13 cellular contexts compared by ENCODE assay signal in genomic region chr4:1463088-1463926, GRCh38. TPM values are rescaled to one million over a fixed set of nuclear protein-coding genes. Genes with fewer than 3 reads are reported as not detected.
A peak's percentile ranks its signal among the peaks of the same experiment; 100 is the strongest.
DNase-seq lines count a peak whose midpoint lies in the region; ATAC-seq and TF ChIP-seq lines count a peak whose summit lies in the region.
"Had no signal": no experiment of that assay in that cellular context is flagged by ENCODE, and none has a peak within 500 bp of the region (broad histone marks: within the 10 kb centered on the region; RNA-seq: fewer than 3 reads in every experiment).

No MANE protein-coding gene starts in this region.

- no peaks in the 10 kb centered on the region for H3K27me3 ChIP-seq in right atrium auricular region
- H3K27me3 ChIP-seq in lower lobe of right lung (ENCODE audit: low read depth) = peaks cover 70% of the 10 kb centered on the region
- H3K27me3 ChIP-seq in esophagus muscularis mucosa = peaks cover 0 to 84% (median 5%) of the 10 kb centered on the region in 4 donors
- H3K27me3 ChIP-seq in body of pancreas = no peaks in the 10 kb centered on the region

- DNase-seq in Right ventricle myocardium inferior (ENCODE audit: missing footprints) (peak; percentile 53), right atrium auricular region (ENCODE audit: low spot score) (no peak), dermis blood vessel endothelial cell (peak; percentile 17), lower lobe of right lung (peak; percentile 32), ureter (ENCODE audit: low spot score) (peak; percentile 38), esophagus muscularis mucosa (ENCODE audit: extremely low spot score) (no peak), body of pancreas (no peak)
- DNase-seq: amygdala, DMS79 treated with DMSO at 0.1 percent for 48 hours, NCI-H187 treated with DMSO at 0.1 percent for 48 hours, transverse colon had no signal

- H3K36me3 ChIP-seq in right atrium auricular region (no peaks in the 10 kb centered on the region), lower lobe of right lung (no peaks in the 10 kb centered on the region), esophagus muscularis mucosa (no peaks in the 10 kb centered on the region), body of pancreas (replicated peaks in 1 of 2; ENCODE audit: insufficient read depth in 1 of 2, low read depth in 2 of 2) (no peaks in the 10 kb centered on the region)
- H3K36me3 ChIP-seq: transverse colon had no signal

- H3K9me3 ChIP-seq in right atrium auricular region (no peaks in the 10 kb centered on the region), lower lobe of right lung (no peaks in the 10 kb centered on the region), esophagus muscularis mucosa (no peaks in the 10 kb centered on the region), body of pancreas (no peaks in the 10 kb centered on the region)
- H3K9me3 ChIP-seq: transverse colon had no signal

- no peak for TF ChIP-seq CTCF in right atrium auricular region (IDR thresholded peaks at IDR 0.05)
- no peak for TF ChIP-seq CTCF in lower lobe of right lung (IDR thresholded peaks at IDR 0.05)
- TF ChIP-seq CTCF in esophagus muscularis mucosa (IDR thresholded peaks at IDR 0.05) = no peak
- no peak for TF ChIP-seq CTCF in body of pancreas (IDR thresholded peaks at IDR 0.05)

- intact Hi-C loops in Right ventricle myocardium inferior (cut with DNase I) (no loop called here), lower lobe of right lung (cut with DNase I) (no loop called here), esophagus muscularis mucosa (cut with DNase I) (no loop called here), body of pancreas (cut with DNase I) (no loop called here)

- TF ChIP-seq EP300 in esophagus muscularis mucosa (IDR thresholded peaks at IDR 0.05) = no peak

- no peak overlapping the region for H3K27ac ChIP-seq in right atrium auricular region
- H3K27ac ChIP-seq in lower lobe of right lung = no peak overlapping the region
- no peak overlapping the region for H3K27ac ChIP-seq in esophagus muscularis mucosa (replicated peaks in 1 of 4)
- no peak overlapping the region for H3K27ac ChIP-seq in body of pancreas
- H3K27ac ChIP-seq: transverse colon had no signal

- H3K4me1 ChIP-seq in right atrium auricular region = no peaks in the 10 kb centered on the region
- no peaks in the 10 kb centered on the region for H3K4me1 ChIP-seq in lower lobe of right lung
- no peaks in the 10 kb centered on the region for H3K4me1 ChIP-seq in esophagus muscularis mucosa
- H3K4me1 ChIP-seq in body of pancreas = no peaks in the 10 kb centered on the region
- H3K4me1 ChIP-seq: transverse colon had no signal

- ATAC-seq in Right ventricle myocardium inferior = no peak
- ATAC-seq in lower lobe of right lung = no peak
- ATAC-seq in GM21529 (IDR thresholded peaks at IDR 0.05; ENCODE audit: unreplicated experiment) = no peak
- ATAC-seq in body of pancreas = no peak
- ATAC-seq: WTC11 had no signal

- no peak for TF ChIP-seq POLR2A in esophagus muscularis mucosa (IDR thresholded peaks at IDR 0.05; ENCODE audit: low read depth)
- no peak for TF ChIP-seq POLR2A in body of pancreas (IDR thresholded peaks at IDR 0.05)

- 41% methylated on average over 16 of the region's 30 CpGs for WGBS in esophagus muscularis mucosa
- WGBS in body of pancreas, 2 donors = 37 to 45% methylated on average over 6 to 27 of the region's 30 CpGs

- H3K4me3 ChIP-seq in right atrium auricular region (no peak overlapping the region), lower lobe of right lung (no peak overlapping the region), esophagus muscularis mucosa (no peak overlapping the region), body of pancreas (no peak overlapping the region)
- H3K4me3 ChIP-seq: transverse colon had no signal

RNA-seq across cellular contexts. Expression of gene NKX1-1, which starts 57.1 kb away (rescaled TPM):
- not detected for total RNA-seq in Right ventricle myocardium inferior
- not detected for total RNA-seq in right atrium auricular region
- not detected in 2 replicates for total RNA-seq in dermis blood vessel endothelial cell
- total RNA-seq in lower lobe of right lung = not detected
- not detected for total RNA-seq in ureter
- not detected for total RNA-seq in esophagus muscularis mucosa
- total RNA-seq in body of pancreas = not detected
- total RNA-seq: transverse colon, WTC11 had no signal

Comparison
In these comparisons a context has a peak if more than half of its experiments do, and no peak if none do; other contexts are left out.
1. DNase-seq: peak in Right ventricle myocardium inferior (single experiment), dermis blood vessel endothelial cell (single experiment), lower lobe of right lung (single experiment) and ureter (single experiment); none in right atrium auricular region (single experiment), esophagus muscularis mucosa (single experiment) and body of pancreas (0 of 4).